In genomic region chrY:15455978-15456890, GRCh38 we compare ENCODE assay signal across 7 cellular contexts.
DNase-seq lines count a peak whose midpoint lies in the region; ATAC-seq lines count a peak whose summit lies in the region.

No MANE protein-coding gene starts in this region.

- peak; percentile 70 for DNase-seq in activated effector memory CD4-positive, alpha-beta T cell treated with Interleukin-2 at 50 U/mL for 16 hours
- DNase-seq in left kidney (ENCODE audit: low read depth, low spot score) (peak; percentile 88), HPDE6-E6E7 (ENCODE audit: extremely low spot score) (no peak), AML-193 (lab: John Stamatoyannopoulos, UW) (no peak)
- DNase-seq in stimulated activated naive CD8-positive, alpha-beta T cell treated with anti-CD3 and anti-CD28 coated beads, Interleukin-15, amount 100 ng/mL, for 72 hours = peak; percentile 64 to 92

- H3K27ac Mint-ChIP-seq in stimulated activated naive CD8-positive, alpha-beta T cell treated with anti-CD3 and anti-CD28 coated beads, Interleukin-15, amount 100 ng/mL, for 72 hours = peak overlapping the region; percentile 59 to 89

- H3K27me3 Mint-ChIP-seq in stimulated activated naive CD8-positive, alpha-beta T cell treated with anti-CD3 and anti-CD28 coated beads, Interleukin-15, amount 100 ng/mL, for 72 hours = no peaks in the 10 kb centered on the region

- no peaks in the 10 kb centered on the region for H3K9me3 Mint-ChIP-seq in stimulated activated naive CD8-positive, alpha-beta T cell treated with anti-CD3 and anti-CD28 coated beads, Interleukin-15, amount 100 ng/mL, for 72 hours

- no peaks in the 10 kb centered on the region for H3K4me1 Mint-ChIP-seq in stimulated activated naive CD8-positive, alpha-beta T cell treated with anti-CD3 and anti-CD28 coated beads, Interleukin-15, amount 100 ng/mL, for 72 hours

- peak; percentile 90 for ATAC-seq in HG02798 (IDR thresholded peaks at IDR 0.05; ENCODE audit: poor library complexity, unreplicated experiment)
- ATAC-seq in stimulated activated naive CD8-positive, alpha-beta T cell treated with anti-CD3 and anti-CD28 coated beads, Interleukin-15, amount 100 ng/mL, for 72 hours = peak; percentile 89
- no peak for ATAC-seq in GM18502 (IDR thresholded peaks at IDR 0.05; ENCODE audit: poor library complexity, unreplicated experiment)

- H3K4me3 Mint-ChIP-seq in stimulated activated naive CD8-positive, alpha-beta T cell treated with anti-CD3 and anti-CD28 coated beads, Interleukin-15, amount 100 ng/mL, for 72 hours = peak overlapping the region; percentile 75 to 82

Comparison
In these comparisons a context has a peak if more than half of its experiments do, and no peak if none do; other contexts are left out.
1. DNase-seq: peak in activated effector memory CD4-positive, alpha-beta T cell treated with Interleukin-2 at 50 U/mL for 16 hours (single experiment), left kidney (single experiment) and stimulated activated naive CD8-positive, alpha-beta T cell treated with anti-CD3 and anti-CD28 coated beads, Interleukin-15, amount 100 ng/mL, for 72 hours (2 of 2); none in HPDE6-E6E7 (single experiment) and AML-193 (0 of 2).